Comparison of ENCODE assay signal across 18 cellular contexts in the genomic region with DNA sequence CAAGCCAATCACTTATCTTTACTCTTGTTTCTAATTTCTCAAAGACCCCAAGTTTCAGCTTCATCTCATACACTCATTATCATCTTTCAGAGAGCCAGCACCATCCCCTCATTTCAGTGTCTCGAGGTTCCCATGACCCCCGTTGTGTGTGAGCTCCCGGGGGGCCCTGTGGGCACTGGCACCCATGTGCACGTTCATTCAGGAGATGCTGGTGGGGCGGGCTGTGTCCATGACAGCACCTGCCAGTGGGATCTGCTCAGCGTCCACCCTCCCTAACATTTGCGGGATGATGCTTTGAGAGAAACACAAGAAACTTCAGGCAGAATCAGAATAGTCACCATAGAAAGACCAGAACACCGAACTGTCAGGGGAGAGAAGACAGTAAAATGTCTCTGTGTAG.
A peak's percentile ranks its signal among the peaks of the same experiment; 100 is the strongest.
DNase-seq lines count a peak whose midpoint lies in the region; ATAC-seq and TF ChIP-seq lines count a peak whose summit lies in the region.
"Had no signal": no experiment of that assay in that cellular context is flagged by ENCODE, and none has a peak within 500 bp of the region (broad histone marks: within the 10 kb centered on the region; RNA-seq: fewer than 3 reads in every experiment).

No MANE protein-coding gene starts in this region.

- TF ChIP-seq CTCF in RWPE1 (conservative IDR thresholded peaks at IDR 0.05; ENCODE audit: low read depth), result no peak
- TF ChIP-seq CTCF in osteoblast (IDR thresholded peaks at IDR 0.05; ENCODE audit: extremely low read depth, low read depth, low read length), result no peak
- TF ChIP-seq CTCF in nephron progenitor cell (IDR thresholded peaks at IDR 0.05), result no peak

- no peaks in the 10 kb centered on the region for H3K79me2 ChIP-seq in osteoblast (ENCODE audit: insufficient read depth, low read length)

- no peak for DNase-seq in RWPE1 (ENCODE audit: low spot score)
- DNase-seq in effector memory CD8-positive, alpha-beta T cell, result no peak
- DNase-seq in osteoblast (ENCODE audit: insufficient read length, low spot score, missing footprints), result peak; percentile 43
- no peak for DNase-seq in LoVo (ENCODE audit: low spot score)
- DNase-seq in NCI-H1417 (lab: John Stamatoyannopoulos, UW), result no peak
- no peak for DNase-seq in nephron progenitor cell
- DNase-seq in NCI-H1048 (lab: John Stamatoyannopoulos, UW), result no peak
- DNase-seq: DMS79, NCI-H187 treated with DMSO at 0.1 percent for 48 hours, NCI-H226, NCI-H524 treated with DMSO at 0.1 percent for 48 hours, PC-3, RPMI8226, SIG-M5 had no signal

- no peak for ATAC-seq in effector memory CD8-positive, alpha-beta T cell (replicated peaks)
- ATAC-seq: A549, K562, PC-3 had no signal

- peaks cover 41 to 65% of the 10 kb centered on the region in 2 donors for H3K4me1 Mint-ChIP-seq in effector memory CD8-positive, alpha-beta T cell (ENCODE audit: low read depth in 2 of 2)
- H3K4me1 Mint-ChIP-seq in nephron progenitor cell, result peaks cover 47% of the 10 kb centered on the region

- H3K4me3 ChIP-seq in BLaER1 treated with 17β-estradiol and CSF1 and Interleukin-3, amounts not matched to agents 10 nM and 100 nM, result no peak overlapping the region
- H3K4me3 ChIP-seq in osteoblast (ENCODE audit: insufficient read depth, low read length), result no peak overlapping the region
- H3K4me3 ChIP-seq: A549, BLaER1, K562 had no signal

- H3K27me3 ChIP-seq in BLaER1 treated with 17β-estradiol and CSF1 and Interleukin-3, amounts not matched to agents 10 nM and 100 nM, result no peaks in the 10 kb centered on the region
- peaks cover 19% of the 10 kb centered on the region for H3K27me3 ChIP-seq in osteoblast (ENCODE audit: insufficient read depth, low read length)
- H3K27me3 ChIP-seq: BLaER1 had no signal

- no peaks in the 10 kb centered on the region for H3K9me3 Mint-ChIP-seq in effector memory CD8-positive, alpha-beta T cell
- no peaks in the 10 kb centered on the region for H3K9me3 Mint-ChIP-seq in nephron progenitor cell

- H3K27ac ChIP-seq in BLaER1 treated with 17β-estradiol and CSF1 and Interleukin-3, amounts not matched to agents 10 nM and 100 nM, result peak overlapping the region in 4 of 11 experiments; percentile 1 to 41 (median 24); a peak in 4 of 22 replicates
- H3K27ac ChIP-seq in RWPE1, result peak overlapping the region; percentile 43
- H3K27ac ChIP-seq in osteoblast (ENCODE audit: low read depth, low read length), result no peak overlapping the region
- H3K27ac ChIP-seq: A549, BLaER1 had no signal

- H2AFZ ChIP-seq in osteoblast (ENCODE audit: low read length), result no peak overlapping the region

- POLR2A ChIA-PET in RWPE1 (lab: Yijun Ruan, JAX; ENCODE audit: low non-redundant PET), result no interaction called here

- H4K20me1 ChIP-seq in BLaER1 treated with 17β-estradiol and CSF1 and Interleukin-3, amounts not matched to agents 10 nM and 100 nM, result peaks cover 55 to 99% (median 73%) of the 10 kb centered on the region in 11 experiments
- H4K20me1 ChIP-seq in osteoblast (ENCODE audit: insufficient read depth, low read length), result no peaks in the 10 kb centered on the region

- H3K36me3 Mint-ChIP-seq in effector memory CD8-positive, alpha-beta T cell (ENCODE audit: insufficient read depth), result peaks cover 66% of the 10 kb centered on the region
- H3K36me3 Mint-ChIP-seq in nephron progenitor cell (ENCODE audit: low read depth), result no peaks in the 10 kb centered on the region

- H3K9me3 ChIP-seq in BLaER1 treated with 17β-estradiol and CSF1 and Interleukin-3, amounts not matched to agents 10 nM and 100 nM (replicated peaks in 1 of 11), result no peaks in the 10 kb centered on the region
- no peaks in the 10 kb centered on the region for H3K9me3 ChIP-seq in osteoblast (ENCODE audit: low read depth, low read length)
- H3K9me3 ChIP-seq: A549, BLaER1 had no signal

- peaks cover 69 to 96% (median 86%) of the 10 kb centered on the region in 10 experiments for H3K4me1 ChIP-seq in BLaER1 treated with 17β-estradiol and CSF1 and Interleukin-3, amounts not matched to agents 10 nM and 100 nM
- no peaks in the 10 kb centered on the region for H3K4me1 ChIP-seq in osteoblast (ENCODE audit: insufficient read depth, low read length)
- H3K4me1 ChIP-seq: A549 had no signal

- CTCF ChIA-PET in RWPE1 (lab: Yijun Ruan, JAX), result interaction anchor here (0.9 kb wide), 1 partner anchor 93 kb away, joined by 3 read pairs; no protein-coding TSS in a partner anchor

- peak overlapping the region in 10 of 11 experiments; percentile 12 to 76 (median 57); a peak in 14 of 22 replicates for H3K4me2 ChIP-seq in BLaER1 treated with 17β-estradiol and CSF1 and Interleukin-3, amounts not matched to agents 10 nM and 100 nM
- H3K4me2 ChIP-seq in osteoblast (ENCODE audit: insufficient read depth, low read length), result no peak overlapping the region
- H3K4me2 ChIP-seq: A549 had no signal

- no peaks in the 10 kb centered on the region for H3K27me3 Mint-ChIP-seq in effector memory CD8-positive, alpha-beta T cell
- peaks cover 24% of the 10 kb centered on the region for H3K27me3 Mint-ChIP-seq in nephron progenitor cell (ENCODE audit: low read depth, poor library complexity)

- H3K9ac ChIP-seq in BLaER1 treated with 17β-estradiol and CSF1 and Interleukin-3, amounts not matched to agents 10 nM and 100 nM, result no peak overlapping the region
- H3K9ac ChIP-seq: BLaER1 had no signal

- peak overlapping the region; percentile 18 to 65 for H3K27ac Mint-ChIP-seq in effector memory CD8-positive, alpha-beta T cell
- H3K27ac Mint-ChIP-seq in nephron progenitor cell, result no peak overlapping the region

- H3K4me3 Mint-ChIP-seq in effector memory CD8-positive, alpha-beta T cell, result no peak overlapping the region
- H3K4me3 Mint-ChIP-seq in nephron progenitor cell, result no peak overlapping the region

- peaks cover 59 to 96% (median 77%) of the 10 kb centered on the region in 11 experiments for H3K36me3 ChIP-seq in BLaER1 treated with 17β-estradiol and CSF1 and Interleukin-3, amounts not matched to agents 10 nM and 100 nM
- H3K36me3 ChIP-seq in osteoblast (ENCODE audit: insufficient read depth, low read length), result no peaks in the 10 kb centered on the region
